ENCODE assay signal across 9 cellular contexts in genomic region chr9:93223241-93224180, GRCh38. TPM values are rescaled to one million over a fixed set of nuclear protein-coding genes. Genes with fewer than 3 reads are reported as not detected.
DNase-seq lines count a peak whose midpoint lies in the region; ATAC-seq and TF ChIP-seq lines count a peak whose summit lies in the region.
"Had no signal": no experiment of that assay in that cellular context is flagged by ENCODE, and none has a peak within 500 bp of the region (broad histone marks: within the 10 kb centered on the region; RNA-seq: fewer than 3 reads in every experiment).

No MANE protein-coding gene starts in this region.

- DNase-seq in H4 (ENCODE audit: low spot score) (peak; percentile 62), RPMI8226 (peak; percentile 71), glomerular visceral epithelial cell (ENCODE audit: extremely low spot score) (peak; percentile 69), testis (no peak)
- no peak for DNase-seq in stimulated activated naive CD8-positive, alpha-beta T cell treated with anti-CD3 and anti-CD28 coated beads, Interleukin-15, amount 100 ng/mL, for 72 hours
- DNase-seq: kidney glomerular epithelial cell had no signal

- 69 to 81% methylated on average over 14 to 15 of the region's 16 CpGs for WGBS in testis, 2 donors

- no peak for TF ChIP-seq CTCF in testis (IDR thresholded peaks at IDR 0.05)

- ATAC-seq in HG03521 (IDR thresholded peaks at IDR 0.05; ENCODE audit: unreplicated experiment) (no peak), GM21423 (IDR thresholded peaks at IDR 0.05; ENCODE audit: unreplicated experiment) (no peak)
- ATAC-seq in stimulated activated naive CD8-positive, alpha-beta T cell treated with anti-CD3 and anti-CD28 coated beads, Interleukin-15, amount 100 ng/mL, for 72 hours = no peak

- H3K27me3 Mint-ChIP-seq in stimulated activated naive CD8-positive, alpha-beta T cell treated with anti-CD3 and anti-CD28 coated beads, Interleukin-15, amount 100 ng/mL, for 72 hours = peaks cover 15% of the 10 kb centered on the region

- peak overlapping the region in 2 of 3 donors; percentile 30 to 45 for H3K9ac ChIP-seq in skeletal muscle tissue (ENCODE audit: low read depth in 1 of 3, low read length in 3 of 3)

- H3K9me3 ChIP-seq in skeletal muscle tissue (ENCODE audit: control insufficient read depth in 3 of 3, low read length in 3 of 3) (no peaks in the 10 kb centered on the region), testis (no peaks in the 10 kb centered on the region)

- peaks cover 5% of the 10 kb centered on the region for H3K4me1 Mint-ChIP-seq in stimulated activated naive CD8-positive, alpha-beta T cell treated with anti-CD3 and anti-CD28 coated beads, Interleukin-15, amount 100 ng/mL, for 72 hours

- H3K27me3 ChIP-seq in skeletal muscle tissue (ENCODE audit: control insufficient read depth in 3 of 3, insufficient read depth in 3 of 3, low read length in 3 of 3) = no peaks in the 10 kb centered on the region
- no peaks in the 10 kb centered on the region for H3K27me3 ChIP-seq in testis

- H3K27ac Mint-ChIP-seq in stimulated activated naive CD8-positive, alpha-beta T cell treated with anti-CD3 and anti-CD28 coated beads, Interleukin-15, amount 100 ng/mL, for 72 hours = no peak overlapping the region

- no peak overlapping the region for H3K27ac ChIP-seq in skeletal muscle tissue (ENCODE audit: low read depth, low read length)
- no peak overlapping the region for H3K27ac ChIP-seq in testis

- intact Hi-C loops in testis (cut with DNase I; ENCODE audit: low total_unique reads) = no loop called here

- H3K4me1 ChIP-seq in skeletal muscle tissue (ENCODE audit: control insufficient read depth in 3 of 3, insufficient read depth in 3 of 3, low read length in 3 of 3) = peaks cover 60 to 75% (median 62%) of the 10 kb centered on the region in 3 donors
- H3K4me1 ChIP-seq in testis = no peaks in the 10 kb centered on the region

- H3K4me3 ChIP-seq in skeletal muscle tissue (ENCODE audit: low read length in 3 of 3) (peak overlapping the region in 1 of 3 donors; percentile 13), testis (no peak overlapping the region)

- H3K9me3 Mint-ChIP-seq in stimulated activated naive CD8-positive, alpha-beta T cell treated with anti-CD3 and anti-CD28 coated beads, Interleukin-15, amount 100 ng/mL, for 72 hours = no peaks in the 10 kb centered on the region

- TF ChIP-seq POLR2A in testis (IDR thresholded peaks at IDR 0.05) = no peak

- H3K36me3 ChIP-seq in skeletal muscle tissue (ENCODE audit: control insufficient read depth in 3 of 3, insufficient read depth in 3 of 3, low read length in 3 of 3) (no peaks in the 10 kb centered on the region), testis (ENCODE audit: low read depth, missing control alignments) (no peaks in the 10 kb centered on the region)

- no peak overlapping the region for H3K4me3 Mint-ChIP-seq in stimulated activated naive CD8-positive, alpha-beta T cell treated with anti-CD3 and anti-CD28 coated beads, Interleukin-15, amount 100 ng/mL, for 72 hours

RNA-seq across cellular contexts. Expression of gene WNK2, which starts 39.6 kb away (rescaled TPM):
- total RNA-seq in H4 (2014; rRNA removed; shearing (Covaris generic)) = 0.02 TPM in 1 of 2 replicates, not detected in the other
- total RNA-seq in skeletal muscle tissue = 4.7 TPM
- total RNA-seq in testis = 10 to 100 TPM; 50.5 to 91.1 TPM
- polyA plus RNA-seq in testis (ENCODE audit: insufficient read depth, low read depth, low replicate concordance) = 29.0 TPM

Comparison
In these comparisons a context has a peak if more than half of its experiments do, and no peak if none do; other contexts are left out.
1. DNase-seq: peak in H4 (single experiment), RPMI8226 (single experiment) and glomerular visceral epithelial cell (single experiment); none in stimulated activated naive CD8-positive, alpha-beta T cell treated with anti-CD3 and anti-CD28 coated beads, Interleukin-15, amount 100 ng/mL, for 72 hours (0 of 2) and testis (single experiment).